15 cellular contexts compared by ENCODE assay signal in genomic region chr5:157280511-157280910, GRCh38. TPM values are rescaled to one million over a fixed set of nuclear protein-coding genes. Genes with fewer than 3 reads are reported as not detected.
DNase-seq lines count a peak whose midpoint lies in the region; ATAC-seq lines count a peak whose summit lies in the region.
"Had no signal": no experiment of that assay in that cellular context is flagged by ENCODE, and none has a peak within 500 bp of the region (broad histone marks: within the 10 kb centered on the region; RNA-seq: fewer than 3 reads in every experiment).

No MANE protein-coding gene starts in this region.

- no peaks in the 10 kb centered on the region for H3K27me3 Mint-ChIP-seq in activated T-cell treated with anti-CD3 and anti-CD28 coated beads, Interleukin-2, amount 50 U/mL, for 72 hours (ENCODE audit: low read depth)
- no peaks in the 10 kb centered on the region for H3K27me3 Mint-ChIP-seq in activated naive CD8-positive, alpha-beta T cell
- no peaks in the 10 kb centered on the region for H3K27me3 Mint-ChIP-seq in stimulated activated naive B cell treated with anti-CD40 and anti-IgM and Interleukin-4, amounts not matched to agents 10 μg/mL and 1 μg/mL and 100 μg/mL, for 72 hours

- H3K4me1 Mint-ChIP-seq in activated T-cell treated with anti-CD3 and anti-CD28 coated beads, Interleukin-2, amount 50 U/mL, for 72 hours (ENCODE audit: low read depth), result peaks cover 93% of the 10 kb centered on the region
- peaks cover 96% of the 10 kb centered on the region for H3K4me1 Mint-ChIP-seq in activated naive CD8-positive, alpha-beta T cell (ENCODE audit: low read depth)
- peaks cover 55 to 82% of the 10 kb centered on the region in 2 donors for H3K4me1 Mint-ChIP-seq in stimulated activated naive B cell treated with anti-CD40 and anti-IgM and Interleukin-4, amounts not matched to agents 10 μg/mL and 1 μg/mL and 100 μg/mL, for 72 hours

- peaks cover 3 to 8% of the 10 kb centered on the region in 2 donors for H3K9me3 Mint-ChIP-seq in activated T-cell treated with anti-CD3 and anti-CD28 coated beads, Interleukin-2, amount 50 U/mL, for 72 hours
- H3K9me3 Mint-ChIP-seq in activated naive CD8-positive, alpha-beta T cell (ENCODE audit: low read depth), result peaks cover 4% of the 10 kb centered on the region
- H3K9me3 Mint-ChIP-seq in stimulated activated naive B cell treated with anti-CD40 and anti-IgM and Interleukin-4, amounts not matched to agents 10 μg/mL and 1 μg/mL and 100 μg/mL, for 72 hours, result peaks cover 3 to 7% of the 10 kb centered on the region in 2 donors

- peak; percentile 61 to 65 for ATAC-seq in activated T-cell treated with anti-CD3 and anti-CD28 coated beads, Interleukin-2, amount 50 U/mL, for 72 hours (replicated peaks in 1 of 2)
- ATAC-seq in stimulated activated naive B cell treated with anti-CD40 and anti-IgM and Interleukin-4, amounts not matched to agents 10 μg/mL and 1 μg/mL and 100 μg/mL, for 72 hours (replicated peaks), result peak; percentile 14 to 20
- ATAC-seq: gastroesophageal sphincter had no signal

- no peak for DNase-seq in activated T-cell treated with anti-CD3 and anti-CD28 coated beads, Interleukin-2, amount 50 U/mL, for 72 hours
- no peak for DNase-seq in activated T-cell treated with anti-CD3 and anti-CD28 coated beads, Interleukin-2, amount 50 U/mL, for 48 hours
- DNase-seq in NOMO-1 treated with dmso at 0.1 percent for 144 hours (lab: John Stamatoyannopoulos, UW; ENCODE audit: unreplicated experiment) (peak; percentile 27), dermis blood vessel endothelial cell (no peak), amygdala (lab: John Stamatoyannopoulos, UW) (no peak), NCI-H187 treated with DMSO at 0.1 percent for 48 hours (lab: John Stamatoyannopoulos, UW) (no peak)
- DNase-seq in stimulated activated naive B cell treated with anti-CD40 and anti-IgM and Interleukin-4, amounts not matched to agents 10 μg/mL and 1 μg/mL and 100 μg/mL, for 72 hours, result no peak
- DNase-seq: mesendoderm; NCI-H2029 treated with DMSO at 0.1 percent for 48 hours; NCI-H526 treated with DMSO at 0.1 percent for 48 hours; RPMI8226; stimulated activated CD8-positive, alpha-beta memory T cell treated with anti-CD3 and anti-CD28 coated beads, Interleukin-4, amount 100 ng/mL, for 48 hours; transverse colon had no signal

- peaks cover 11 to 18% of the 10 kb centered on the region in 2 donors for H3K36me3 Mint-ChIP-seq in activated T-cell treated with anti-CD3 and anti-CD28 coated beads, Interleukin-2, amount 50 U/mL, for 72 hours (ENCODE audit: insufficient read depth in 2 of 2)
- H3K36me3 Mint-ChIP-seq in activated naive CD8-positive, alpha-beta T cell, result peaks cover 13% of the 10 kb centered on the region
- peaks cover 26 to 47% of the 10 kb centered on the region in 2 donors for H3K36me3 Mint-ChIP-seq in stimulated activated naive B cell treated with anti-CD40 and anti-IgM and Interleukin-4, amounts not matched to agents 10 μg/mL and 1 μg/mL and 100 μg/mL, for 72 hours

- peak overlapping the region; percentile 74 for H3K27ac Mint-ChIP-seq in activated T-cell treated with anti-CD3 and anti-CD28 coated beads, Interleukin-2, amount 50 U/mL, for 72 hours
- H3K27ac Mint-ChIP-seq in activated naive CD8-positive, alpha-beta T cell, result peak overlapping the region; percentile 89
- peak overlapping the region; percentile 37 for H3K27ac Mint-ChIP-seq in stimulated activated naive B cell treated with anti-CD40 and anti-IgM and Interleukin-4, amounts not matched to agents 10 μg/mL and 1 μg/mL and 100 μg/mL, for 72 hours

- peak overlapping the region; percentile 38 to 54 for H3K4me3 Mint-ChIP-seq in activated T-cell treated with anti-CD3 and anti-CD28 coated beads, Interleukin-2, amount 50 U/mL, for 72 hours
- H3K4me3 Mint-ChIP-seq in activated naive CD8-positive, alpha-beta T cell, result peak overlapping the region; percentile 38
- H3K4me3 Mint-ChIP-seq in stimulated activated naive B cell treated with anti-CD40 and anti-IgM and Interleukin-4, amounts not matched to agents 10 μg/mL and 1 μg/mL and 100 μg/mL, for 72 hours, result no peak overlapping the region

RNA-seq across cellular contexts. Expression of gene CYFIP2, which starts 14.6 kb away (rescaled TPM):
- 100 to 1,000 TPM; 235 to 288 TPM for total RNA-seq in activated T-cell treated with anti-CD3 and anti-CD28 coated beads, Interleukin-2, amount 50 U/mL, for 72 hours
- total RNA-seq in dermis blood vessel endothelial cell, result 11.7 and 12.6 TPM in 2 replicates

Comparison
In these comparisons a context has a peak if more than half of its experiments do, and no peak if none do; other contexts are left out.
1. H3K27ac Mint-ChIP-seq: peak in every context shown above with its lines; median percentile 89 in activated naive CD8-positive, alpha-beta T cell; 74 in activated T-cell treated with anti-CD3 and anti-CD28 coated beads, Interleukin-2, amount 50 U/mL, for 72 hours; 37 in stimulated activated naive B cell treated with anti-CD40 and anti-IgM and Interleukin-4, amounts not matched to agents 10 μg/mL and 1 μg/mL and 100 μg/mL, for 72 hours.
2. H3K4me3 Mint-ChIP-seq: peak in activated T-cell treated with anti-CD3 and anti-CD28 coated beads, Interleukin-2, amount 50 U/mL, for 72 hours (2 of 2) and activated naive CD8-positive, alpha-beta T cell (single experiment); none in stimulated activated naive B cell treated with anti-CD40 and anti-IgM and Interleukin-4, amounts not matched to agents 10 μg/mL and 1 μg/mL and 100 μg/mL, for 72 hours (0 of 2).
3. RNA of gene CYFIP2, which starts 14.6 kb away (total RNA-seq): 235 to 288 TPM in activated T-cell treated with anti-CD3 and anti-CD28 coated beads, Interleukin-2, amount 50 U/mL, for 72 hours; 11.7 to 12.6 TPM in dermis blood vessel endothelial cell; every median in the first group is over 10 times any median in the second.